In the genomic region with DNA sequence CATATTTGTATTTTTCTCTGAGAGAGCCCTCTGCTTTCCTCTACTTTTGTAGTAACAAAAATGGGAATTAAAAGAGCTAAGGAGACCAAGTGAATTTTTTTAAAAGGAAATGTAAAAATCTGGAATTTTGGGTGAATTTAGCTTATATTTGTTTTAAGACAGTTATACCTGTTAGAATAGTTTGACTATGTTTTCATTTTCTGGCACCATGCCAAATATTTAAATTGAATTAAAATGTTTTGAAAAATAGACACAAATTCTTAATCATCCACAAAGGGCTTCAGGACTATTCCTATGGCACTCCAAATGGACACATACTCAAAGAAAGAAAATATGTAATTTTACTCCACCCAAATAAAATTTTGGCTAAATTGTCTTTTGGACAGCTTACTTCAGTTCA, we compare ENCODE assay signal across 30 cellular contexts.
"Had no signal": no experiment of that assay in that cellular context is flagged by ENCODE, and none has a peak within 500 bp of the region (broad histone marks: within the 10 kb centered on the region; RNA-seq: fewer than 3 reads in every experiment).

No MANE protein-coding gene starts in this region.

- H3K36me3 Mint-ChIP-seq: activated naive CD8-positive, alpha-beta T cell; WTC11 had no signal

- ATAC-seq: activated CD8-positive, alpha-beta T cell treated with anti-CD3 and anti-CD28 coated beads for 36 hours; activated T-cell treated with anti-CD3 and anti-CD28 coated beads, Interleukin-2, amount 50 U/mL, for 4 hours; activated T-helper 17 cell treated with anti-CD3 and anti-CD28 coated beads, Interleukin-2, amount 50 U/mL, for 72 hours; body of pancreas; WTC11 had no signal

- H3K4me3 Mint-ChIP-seq: activated CD8-positive, alpha-beta T cell treated with anti-CD3 and anti-CD28 coated beads for 36 hours; activated naive CD8-positive, alpha-beta T cell; activated T-cell treated with anti-CD3 and anti-CD28 coated beads, Interleukin-2, amount 50 U/mL, for 4 hours; activated T-helper 17 cell treated with anti-CD3 and anti-CD28 coated beads, Interleukin-2, amount 50 U/mL, for 72 hours; WTC11 had no signal

- H3K27ac Mint-ChIP-seq: activated CD8-positive, alpha-beta T cell treated with anti-CD3 and anti-CD28 coated beads for 36 hours; activated naive CD8-positive, alpha-beta T cell; activated T-helper 17 cell treated with anti-CD3 and anti-CD28 coated beads, Interleukin-2, amount 50 U/mL, for 72 hours; WTC11 had no signal

- H3K36me3 ChIP-seq: colonic mucosa, esophagus squamous epithelium had no signal

- H3K27ac ChIP-seq: body of pancreas, colonic mucosa, epithelial cell of prostate, esophagus squamous epithelium, VCaP had no signal

- H3K9me3 Mint-ChIP-seq: activated CD8-positive, alpha-beta T cell treated with anti-CD3 and anti-CD28 coated beads for 36 hours; activated T-cell treated with anti-CD3 and anti-CD28 coated beads, Interleukin-2, amount 50 U/mL, for 4 hours; activated T-helper 17 cell treated with anti-CD3 and anti-CD28 coated beads, Interleukin-2, amount 50 U/mL, for 72 hours; WTC11 had no signal

- H3K27me3 ChIP-seq: body of pancreas, colonic mucosa, esophagus squamous epithelium had no signal

- H3K27me3 Mint-ChIP-seq: activated CD8-positive, alpha-beta T cell treated with anti-CD3 and anti-CD28 coated beads for 36 hours; activated naive CD8-positive, alpha-beta T cell; activated T-helper 17 cell treated with anti-CD3 and anti-CD28 coated beads, Interleukin-2, amount 50 U/mL, for 72 hours had no signal

- H3K4me1 ChIP-seq: body of pancreas, colonic mucosa, esophagus squamous epithelium had no signal

- H3K4me1 Mint-ChIP-seq: activated T-helper 17 cell treated with anti-CD3 and anti-CD28 coated beads, Interleukin-2, amount 50 U/mL, for 72 hours; WTC11 had no signal

- DNase-seq: activated CD4-positive, alpha-beta T cell treated with anti-CD3 and anti-CD28 coated beads for 1 hour; activated CD4-positive, alpha-beta T cell treated with anti-CD3 and anti-CD28 coated beads for 4 hours; activated CD4-positive, alpha-beta T cell treated with anti-CD3 and anti-CD28 coated beads, Interleukin-2, amount 50 U/mL, for 1 hour; activated CD4-positive, alpha-beta T cell treated with anti-CD3 and anti-CD28 coated beads, Interleukin-2, amount 50 U/mL, for 48 hours; activated CD8-positive, alpha-beta memory T cell treated with anti-CD3 and anti-CD28 coated beads for 24 hours; activated CD8-positive, alpha-beta T cell treated with anti-CD3 and anti-CD28 coated beads for 36 hours; activated effector memory CD4-positive, alpha-beta T cell treated with Interleukin-2 at 50 U/mL for 16 hours; activated gamma-delta T cell treated with Interleukin-2 at 50 U/mL for 16 hours; activated naive CD4-positive, alpha-beta T cell treated with anti-CD3 and anti-CD28 coated beads, Interleukin-2, amount 50 U/mL, for 16 hours; activated naive CD4-positive, alpha-beta T cell treated with Interleukin-2 at 50 U/mL for 16 hours; activated T-cell treated with anti-CD3 and anti-CD28 coated beads, Interleukin-2, amount 50 U/mL, for 4 hours; amniotic stem cell; anterior cingulate cortex; body of pancreas; caudate nucleus; colonic mucosa; effector CD8-positive, alpha-beta T cell; esophagus squamous epithelium; foreskin fibroblast; head of caudate nucleus; T-helper 2 cell had no signal

- H3K4me3 ChIP-seq: body of pancreas, colonic mucosa, esophagus squamous epithelium had no signal

- H3K9me3 ChIP-seq: body of pancreas, colonic mucosa, esophagus squamous epithelium had no signal

- FAIRE-seq: endometrium, endothelial cell of umbilical vein, frontal cortex, TTC549 had no signal
